Comparison of ENCODE assay signal across 23 cellular contexts in the genomic region with DNA sequence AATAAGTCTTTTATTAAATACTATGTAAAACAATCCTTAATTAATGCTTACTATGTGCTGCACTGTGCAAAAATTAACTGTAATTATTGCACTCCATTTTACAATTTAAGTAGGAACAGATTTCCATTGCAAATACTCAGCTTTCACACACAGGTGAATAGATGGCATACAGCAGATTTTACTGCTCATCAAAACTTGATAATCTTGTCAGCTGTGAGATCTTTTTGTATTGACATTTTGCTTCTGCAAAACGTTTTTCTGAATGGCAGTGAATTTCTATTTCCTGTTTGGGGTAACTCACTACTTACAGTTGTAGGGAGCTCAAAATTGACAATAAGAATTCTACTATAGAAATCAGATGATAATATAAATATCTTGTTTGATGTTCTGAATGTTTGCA.
"Had no signal": no experiment of that assay in that cellular context is flagged by ENCODE, and none has a peak within 500 bp of the region (broad histone marks: within the 10 kb centered on the region; RNA-seq: fewer than 3 reads in every experiment).

No MANE protein-coding gene starts in this region.

- H3K4me1 ChIP-seq: esophagus muscularis mucosa, esophagus squamous epithelium, foreskin keratinocyte, gastrocnemius medialis, gastroesophageal sphincter, heart left ventricle, heart right ventricle had no signal

- H3K36me3 ChIP-seq: esophagus muscularis mucosa, esophagus squamous epithelium, gastrocnemius medialis, gastroesophageal sphincter, heart left ventricle, heart right ventricle had no signal

- H3K27me3 ChIP-seq: dorsolateral prefrontal cortex, esophagus muscularis mucosa, esophagus squamous epithelium, foreskin keratinocyte, gastrocnemius medialis, gastroesophageal sphincter, heart left ventricle, heart right ventricle had no signal

- H3K27ac ChIP-seq: coronary artery, dorsolateral prefrontal cortex, epithelial cell of prostate, esophagus muscularis mucosa, esophagus squamous epithelium, foreskin keratinocyte, gastrocnemius medialis, gastroesophageal sphincter, heart left ventricle, heart right ventricle had no signal

- H3K4me3 ChIP-seq: coronary artery, dorsolateral prefrontal cortex, esophagus muscularis mucosa, esophagus squamous epithelium, gastrocnemius medialis, gastroesophageal sphincter, heart left ventricle, heart right ventricle had no signal

- H3K9me3 ChIP-seq: esophagus muscularis mucosa, esophagus squamous epithelium, gastrocnemius medialis, gastroesophageal sphincter, heart left ventricle had no signal

- ATAC-seq: effector memory CD8-positive, alpha-beta T cell; esophagus mucosa; foreskin keratinocyte; gastrocnemius medialis; gastroesophageal sphincter; heart left ventricle; heart right ventricle had no signal

- DNase-seq: cortex of kidney; dermis blood vessel endothelial cell; dorsolateral prefrontal cortex; effector CD4-positive, alpha-beta T cell; effector CD8-positive, alpha-beta T cell; effector memory CD4-positive, alpha-beta T cell; effector memory CD8-positive, alpha-beta T cell; endodermal cell; erythroblast; esophagus squamous epithelium; foreskin fibroblast; foreskin keratinocyte; foreskin melanocyte; gastrocnemius medialis; glutamatergic neuron; head of caudate nucleus; heart left ventricle; heart right ventricle had no signal
